In genomic region chr16:27427538-27427937, GRCh38 we compare ENCODE assay signal across 12 cellular contexts. TPM values are rescaled to one million over a fixed set of nuclear protein-coding genes. Genes with fewer than 3 reads are reported as not detected.
DNase-seq lines count a peak whose midpoint lies in the region; ATAC-seq and TF ChIP-seq lines count a peak whose summit lies in the region.
"Had no signal": no experiment of that assay in that cellular context is flagged by ENCODE, and none has a peak within 500 bp of the region (broad histone marks: within the 10 kb centered on the region; RNA-seq: fewer than 3 reads in every experiment).

No MANE protein-coding gene starts in this region.

- in situ Hi-C loops in ACHN (cut with HindIII; ENCODE audit: low pct_ligation_motif_present, low pct_unique_long_range_greater_than_20kb, low sequenced_read_pairs): no loop called here

- H3K9me3 Mint-ChIP-seq in activated T-helper 1 cell treated with anti-CD3 and anti-CD28 coated beads, Interleukin-12 subunit alpha, Interleukin-12 subunit beta, Interleukin-2, Interleukin-4 antibody, amounts not matched to agents 30 ng/mL and 10 ng/mL and 1 ng/mL, durations not matched to agents 14 hours and 24 hours and 36 hours: peaks cover under 1% of the 10 kb centered on the region
- peaks cover 0 to 12% (median 3%) of the 10 kb centered on the region in 7 donors for H3K9me3 Mint-ChIP-seq in naive B cell

- TF ChIP-seq CTCF in GM12864 (IDR thresholded peaks at IDR 0.05; ENCODE audit: low read depth, low read length, missing control alignments): no peak

- ATAC-seq in naive B cell (ENCODE audit: low read depth in 2 of 2): no peak
- no peak for ATAC-seq in esophagus mucosa
- ATAC-seq: gastroesophageal sphincter had no signal

- peak overlapping the region; percentile 84 for H3K27ac ChIP-seq in BLaER1
- H3K27ac ChIP-seq: gastroesophageal sphincter, HL-60 had no signal

- no peaks in the 10 kb centered on the region for H3K27me3 Mint-ChIP-seq in activated T-helper 1 cell treated with anti-CD3 and anti-CD28 coated beads, Interleukin-12 subunit alpha, Interleukin-12 subunit beta, Interleukin-2, Interleukin-4 antibody, amounts not matched to agents 30 ng/mL and 10 ng/mL and 1 ng/mL, durations not matched to agents 14 hours and 24 hours and 36 hours (ENCODE audit: insufficient read depth)
- no peaks in the 10 kb centered on the region for H3K27me3 Mint-ChIP-seq in naive B cell

- peak overlapping the region; percentile 24 for H3K4me3 Mint-ChIP-seq in activated T-helper 1 cell treated with anti-CD3 and anti-CD28 coated beads, Interleukin-12 subunit alpha, Interleukin-12 subunit beta, Interleukin-2, Interleukin-4 antibody, amounts not matched to agents 30 ng/mL and 10 ng/mL and 1 ng/mL, durations not matched to agents 14 hours and 24 hours and 36 hours
- peak overlapping the region in 4 of 8 donors; percentile 7 to 79 (median 63) for H3K4me3 Mint-ChIP-seq in naive B cell

- H3K4me3 ChIP-seq in BLaER1 (peak overlapping the region; percentile 58), GM12864 (ENCODE audit: low read depth, low read length) (peak overlapping the region; percentile 74)
- H3K4me3 ChIP-seq: gastroesophageal sphincter had no signal

- intact Hi-C loops in activated T-helper 1 cell treated with anti-CD3 and anti-CD28 coated beads, Interleukin-12 subunit alpha, Interleukin-12 subunit beta, Interleukin-2, Interleukin-4 antibody, amounts not matched to agents 30 ng/mL and 10 ng/mL and 1 ng/mL, durations not matched to agents 14 hours and 24 hours and 36 hours (cut with micrococcal nuclease): loop anchor here (2.0 kb wide), 1 partner anchor 19 kb away; no protein-coding TSS in a partner anchor

- peaks cover 86% of the 10 kb centered on the region for H3K4me1 Mint-ChIP-seq in activated T-helper 1 cell treated with anti-CD3 and anti-CD28 coated beads, Interleukin-12 subunit alpha, Interleukin-12 subunit beta, Interleukin-2, Interleukin-4 antibody, amounts not matched to agents 30 ng/mL and 10 ng/mL and 1 ng/mL, durations not matched to agents 14 hours and 24 hours and 36 hours (ENCODE audit: low read depth)
- H3K4me1 Mint-ChIP-seq in naive B cell: peaks cover 58 to 89% (median 82%) of the 10 kb centered on the region in 3 donors

- peaks cover 9% of the 10 kb centered on the region for H3K9me3 ChIP-seq in BLaER1

- no peaks in the 10 kb centered on the region for H3K27me3 ChIP-seq in BLaER1

- H3K4me1 ChIP-seq in BLaER1: peaks cover 83% of the 10 kb centered on the region
- H3K4me1 ChIP-seq: gastroesophageal sphincter had no signal

- peak overlapping the region; percentile 89 for H3K4me2 ChIP-seq in BLaER1

- peak overlapping the region; percentile 77 for H3K27ac Mint-ChIP-seq in activated T-helper 1 cell treated with anti-CD3 and anti-CD28 coated beads, Interleukin-12 subunit alpha, Interleukin-12 subunit beta, Interleukin-2, Interleukin-4 antibody, amounts not matched to agents 30 ng/mL and 10 ng/mL and 1 ng/mL, durations not matched to agents 14 hours and 24 hours and 36 hours
- H3K27ac Mint-ChIP-seq in naive B cell: peak overlapping the region; percentile 78 to 100 (median 98)

- H3K9ac ChIP-seq in BLaER1: peak overlapping the region; percentile 69; the same call in 1 of the 2 replicates

- DNase-seq in GM12864 (ENCODE audit: low read depth) (no peak), naive B cell (no peak), occipital lobe (lab: John Stamatoyannopoulos, UW) (no peak), ACHN (no peak), dedifferentiated amniotic fluid mesenchymal stem cell (ENCODE audit: extremely low spot score) (no peak)
- no peak for DNase-seq in activated T-helper 1 cell treated with anti-CD3 and anti-CD28 coated beads, Interleukin-12 subunit alpha, Interleukin-12 subunit beta, Interleukin-2, Interleukin-4 antibody, amounts not matched to agents 30 ng/mL and 10 ng/mL and 1 ng/mL, durations not matched to agents 14 hours and 24 hours and 36 hours (ENCODE audit: low spot score)
- DNase-seq: NCI-H187 treated with DMSO at 0.1 percent for 48 hours, NCI-H69 had no signal

- no peaks in the 10 kb centered on the region for H4K20me1 ChIP-seq in BLaER1

- H3K36me3 ChIP-seq in BLaER1: no peaks in the 10 kb centered on the region
- H3K36me3 ChIP-seq: gastroesophageal sphincter had no signal

- peaks cover 60% of the 10 kb centered on the region for H3K36me3 Mint-ChIP-seq in activated T-helper 1 cell treated with anti-CD3 and anti-CD28 coated beads, Interleukin-12 subunit alpha, Interleukin-12 subunit beta, Interleukin-2, Interleukin-4 antibody, amounts not matched to agents 30 ng/mL and 10 ng/mL and 1 ng/mL, durations not matched to agents 14 hours and 24 hours and 36 hours (ENCODE audit: low read depth)
- peaks cover 4 to 27% of the 10 kb centered on the region in 2 donors for H3K36me3 Mint-ChIP-seq in naive B cell

RNA-seq across cellular contexts. Expression of gene IL21R, which starts 25.6 kb away (rescaled TPM):
- 101 and 104 TPM in 2 replicates for total RNA-seq in activated T-helper 1 cell treated with anti-CD3 and anti-CD28 coated beads, Interleukin-12 subunit alpha, Interleukin-12 subunit beta, Interleukin-2, Interleukin-4 antibody, amounts not matched to agents 30 ng/mL and 10 ng/mL and 1 ng/mL, durations not matched to agents 14 hours and 24 hours and 36 hours
- 100 to 1,000 TPM in 1 of 6 donors, 10 to 100 TPM in 5; 47.9 to 118 (median 74.5) TPM for polyA plus RNA-seq in naive B cell (ENCODE audit: low read depth in 6 of 6)
- total RNA-seq in occipital lobe (not detected), esophagus mucosa (0.56 TPM)

Comparison
In these comparisons a context has a peak if more than half of its experiments do, and no peak if none do; other contexts are left out.
1. RNA of gene IL21R, which starts 25.6 kb away (total RNA-seq): 101 to 104 TPM in activated T-helper 1 cell treated with anti-CD3 and anti-CD28 coated beads, Interleukin-12 subunit alpha, Interleukin-12 subunit beta, Interleukin-2, Interleukin-4 antibody, amounts not matched to agents 30 ng/mL and 10 ng/mL and 1 ng/mL, durations not matched to agents 14 hours and 24 hours and 36 hours; 0.56 TPM in esophagus mucosa (single experiment) and not detected in occipital lobe (single experiment); every median in the first group is over 10 times any median in the second.